7 cellular contexts compared by ENCODE assay signal in genomic region chrX:149488008-149488407, GRCh38. TPM values are rescaled to one million over a fixed set of nuclear protein-coding genes. Genes with fewer than 3 reads are reported as not detected.
DNase-seq lines count a peak whose midpoint lies in the region; ATAC-seq, FAIRE-seq and TF ChIP-seq lines count a peak whose summit lies in the region.
"Not testable (repeated sequence)": the region's sequence is repeated elsewhere in the genome, so short reads cannot be mapped to it uniquely, and the experiment has no call there.

No MANE protein-coding gene starts in this region.

- WGBS in psoas muscle, 3 donors: 41 to 70% (median 57%) methylated on average over 2 to 4 of the region's 9 CpGs

- H3K27ac ChIP-seq in left ventricle myocardium inferior (replicated peaks): peak overlapping the region; percentile 42
- not testable (repeated sequence) for H3K27ac ChIP-seq in naive thymus-derived CD4-positive, alpha-beta T cell (ENCODE audit: low read depth, low read length); psoas muscle

- not testable (repeated sequence) for H3K27me3 ChIP-seq in bronchial epithelial cell (ENCODE audit: control insufficient read depth, insufficient read depth, low read length); left ventricle myocardium inferior (ENCODE audit: low read depth); naive thymus-derived CD4-positive, alpha-beta T cell (ENCODE audit: control insufficient read depth in 2 of 2, insufficient read depth in 2 of 2, low read length in 2 of 2); psoas muscle (ENCODE audit: insufficient read depth in 3 of 3, low read length in 2 of 3)

- not testable (repeated sequence) for H3K27me3 Mint-ChIP-seq in T-helper 17 cell; naive thymus-derived CD4-positive, alpha-beta T cell

- H3K4me1 ChIP-seq in left ventricle myocardium inferior: peaks cover 36% of the 10 kb centered on the region
- not testable (repeated sequence) for H3K4me1 ChIP-seq in naive thymus-derived CD4-positive, alpha-beta T cell (ENCODE audit: control insufficient read depth in 2 of 2, insufficient read depth in 2 of 2, low read length in 2 of 2); psoas muscle

- H3K36me3 ChIP-seq in bronchial epithelial cell (ENCODE audit: control insufficient read depth, insufficient read depth, low read length) (peaks cover 12% of the 10 kb centered on the region), left ventricle myocardium inferior (peaks cover 45% of the 10 kb centered on the region), psoas muscle (ENCODE audit: insufficient read depth in 1 of 2, low read depth in 1 of 2) (peaks cover 0 to 61% of the 10 kb centered on the region in 2 donors)
- peaks cover 3 to 66% (median 16%) of the 10 kb centered on the region in 3 experiments for H3K36me3 ChIP-seq in naive thymus-derived CD4-positive, alpha-beta T cell (ENCODE audit: control insufficient read depth in 2 of 3, insufficient read depth in 3 of 3, low read length in 3 of 3)

- intact Hi-C loops in left ventricle myocardium inferior (cut with micrococcal nuclease); naive thymus-derived CD4-positive, alpha-beta T cell (cut with micrococcal nuclease); psoas muscle (cut with DNase I): not testable (repeated sequence)

- not testable (repeated sequence) for H3K9me3 ChIP-seq in T-helper 17 cell (ENCODE audit: control insufficient read depth, low read length, poor library complexity, severe bottlenecking); left ventricle myocardium inferior (replicated peaks); naive thymus-derived CD4-positive, alpha-beta T cell (ENCODE audit: control insufficient read depth in 2 of 3, low read length in 3 of 3); psoas muscle

- H3K4me3 Mint-ChIP-seq in T-helper 17 cell; naive thymus-derived CD4-positive, alpha-beta T cell: not testable (repeated sequence)

- ATAC-seq in T-helper 17 cell (peak; percentile 15), psoas muscle (peak in 3 of 4 donors; percentile 4 to 21 (median 11))
- peak; percentile 14 for ATAC-seq in naive thymus-derived CD4-positive, alpha-beta T cell

- TF ChIP-seq CTCF in bronchial epithelial cell (IDR thresholded peaks at IDR 0.05; ENCODE audit: insufficient read depth, low read length, severe bottlenecking); left ventricle myocardium inferior (IDR thresholded peaks at IDR 0.05; ENCODE audit: borderline replicate concordance); psoas muscle (IDR thresholded peaks at IDR 0.05): not testable (repeated sequence)

- H3K4me3 ChIP-seq in bronchial epithelial cell (ENCODE audit: low read depth, low read length); left ventricle myocardium inferior; naive thymus-derived CD4-positive, alpha-beta T cell (ENCODE audit: low read length); psoas muscle: not testable (repeated sequence)

- not testable (repeated sequence) for DNase-seq in GM18507 (ENCODE audit: extremely low spot score, insufficient read length, low read depth); GM19239 (ENCODE audit: insufficient read length, low spot score); T-helper 17 cell; bronchial epithelial cell (ENCODE audit: low read depth); left ventricle myocardium inferior; naive thymus-derived CD4-positive, alpha-beta T cell; psoas muscle

- not testable (repeated sequence) for H3K27ac Mint-ChIP-seq in T-helper 17 cell; naive thymus-derived CD4-positive, alpha-beta T cell

- H3K4me1 Mint-ChIP-seq in T-helper 17 cell: peaks cover 11% of the 10 kb centered on the region
- H3K4me1 Mint-ChIP-seq in naive thymus-derived CD4-positive, alpha-beta T cell: peaks cover 0 to 28% (median 7%) of the 10 kb centered on the region in 7 donors

- CTCF ChIA-PET in naive thymus-derived CD4-positive, alpha-beta T cell (lab: Charles Lee): not testable (repeated sequence)

- not testable (repeated sequence) for H3K9me3 Mint-ChIP-seq in naive thymus-derived CD4-positive, alpha-beta T cell

- peak; percentile 56 for FAIRE-seq in GM18507 (lab: Jason Lieb, UNC)
- FAIRE-seq in GM19239 (lab: Jason Lieb, UNC): peak; percentile 79
- peak; percentile 99 for FAIRE-seq in bronchial epithelial cell (lab: Jason Lieb, UNC)

- not testable (repeated sequence) for H3K36me3 Mint-ChIP-seq in T-helper 17 cell (ENCODE audit: low read depth)
- H3K36me3 Mint-ChIP-seq in naive thymus-derived CD4-positive, alpha-beta T cell: peaks cover 8 to 20% (median 13%) of the 10 kb centered on the region in 5 donors

- POLR2A ChIA-PET in naive thymus-derived CD4-positive, alpha-beta T cell (lab: Charles Lee): not testable (repeated sequence)

RNA-seq across cellular contexts. Expression of gene IDS, which starts 17.1 kb away (rescaled TPM):
- total RNA-seq in T-helper 17 cell (100 to 1,000 TPM; 346 to 507 TPM), bronchial epithelial cell (12.4 and 21.5 TPM in 2 replicates), left ventricle myocardium inferior (86.3 TPM), psoas muscle (10 to 100 TPM; 29.3 to 37.6 (median 34.1) TPM)
- total RNA-seq in naive thymus-derived CD4-positive, alpha-beta T cell: 100 to 1,000 TPM in 4 of 5 experiments, 10 to 100 TPM in 1; 73.1 to 317 (median 133) TPM
- 10 to 100 TPM; 75.0 to 86.7 TPM for polyA plus RNA-seq in naive thymus-derived CD4-positive, alpha-beta T cell
- polyA plus RNA-seq in psoas muscle: 10 to 100 TPM; 11.8 to 31.2 (median 15.3) TPM

RNA-seq across cellular contexts. Expression of gene EOLA1, which starts 52.8 kb away (rescaled TPM):
- total RNA-seq in T-helper 17 cell: 10 to 100 TPM; 66.3 to 72.5 TPM
- total RNA-seq in bronchial epithelial cell: 19.5 and 20.1 TPM in 2 replicates
- 31.3 TPM for total RNA-seq in left ventricle myocardium inferior
- 10 to 100 TPM; 22.2 to 68.1 (median 30.2) TPM for total RNA-seq in naive thymus-derived CD4-positive, alpha-beta T cell
- polyA plus RNA-seq in naive thymus-derived CD4-positive, alpha-beta T cell: 10 to 100 TPM; 27.7 to 30.1 TPM
- 10 to 100 TPM; 23.9 to 36.6 (median 24.7) TPM for total RNA-seq in psoas muscle
- 10 to 100 TPM; 24.4 to 34.8 (median 27.4) TPM for polyA plus RNA-seq in psoas muscle
